8 cellular contexts compared by ENCODE assay signal in genomic region chr10:109737009-109737408, GRCh38.
"Had no signal": no experiment of that assay in that cellular context is flagged by ENCODE, and none has a peak within 500 bp of the region (broad histone marks: within the 10 kb centered on the region; RNA-seq: fewer than 3 reads in every experiment).

No MANE protein-coding gene starts in this region.

- H3K9me3 ChIP-seq: HAP-1 had no signal

- H3K4me3 ChIP-seq: GM23338, HAP-1 had no signal

- H3K27ac ChIP-seq: HL-60, KMS-11 had no signal

- ATAC-seq: GM23338, HCT116, HepG2 had no signal

- DNase-seq: H7, KBM-7 had no signal

- H3K4me1 ChIP-seq: HAP-1 had no signal

- H3K36me3 ChIP-seq: HAP-1 had no signal
